ENCODE assay signal across 19 cellular contexts in the genomic region with DNA sequence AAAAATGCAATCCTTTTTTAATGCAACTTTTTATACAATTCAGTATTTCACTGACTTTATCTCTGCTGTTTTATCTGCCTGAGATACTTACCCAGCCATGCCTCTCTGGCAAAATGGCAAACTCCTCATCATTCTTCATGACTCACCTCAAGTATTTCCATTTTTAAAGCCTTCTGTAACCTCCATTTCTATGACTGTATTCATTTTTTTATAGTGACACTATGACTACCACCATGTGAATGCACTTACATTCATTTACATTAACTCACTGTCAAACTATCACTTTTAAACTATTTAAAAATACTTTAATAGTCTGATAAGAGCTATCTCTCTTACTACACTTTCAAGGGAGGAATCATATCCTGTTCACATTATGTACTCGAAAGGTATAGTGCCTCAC.
DNase-seq lines count a peak whose midpoint lies in the region; ATAC-seq, FAIRE-seq and TF ChIP-seq lines count a peak whose summit lies in the region.
"Had no signal": no experiment of that assay in that cellular context is flagged by ENCODE, and none has a peak within 500 bp of the region (broad histone marks: within the 10 kb centered on the region; RNA-seq: fewer than 3 reads in every experiment).

No MANE protein-coding gene starts in this region.

- TF ChIP-seq CTCF in endothelial cell of umbilical vein (IDR thresholded peaks at IDR 0.05; ENCODE audit: extremely low read depth in 1 of 2, insufficient read depth in 1 of 2, low read depth in 1 of 2, low read length in 2 of 2) = no peak
- TF ChIP-seq CTCF in osteoblast (IDR thresholded peaks at IDR 0.05; ENCODE audit: extremely low read depth, low read depth, low read length) = no peak
- no peak for TF ChIP-seq CTCF in natural killer cell (IDR thresholded peaks at IDR 0.05)

- H3K4me1 Mint-ChIP-seq in natural killer cell = no peaks in the 10 kb centered on the region
- H3K4me1 Mint-ChIP-seq in activated CD4-positive, alpha-beta T cell treated with anti-CD3 and anti-CD28 coated beads for 36 hours = no peaks in the 10 kb centered on the region

- H3K27me3 ChIP-seq in endothelial cell of umbilical vein (ENCODE audit: control insufficient read depth in 2 of 2, insufficient read depth in 2 of 2, low read length in 2 of 2) = no peaks in the 10 kb centered on the region
- no peaks in the 10 kb centered on the region for H3K27me3 ChIP-seq in osteoblast (ENCODE audit: insufficient read depth, low read length)
- H3K27me3 ChIP-seq: esophagus squamous epithelium had no signal

- TF ChIP-seq POLR2A in endothelial cell of umbilical vein (IDR thresholded peaks at IDR 0.05; ENCODE audit: low read depth, low read length) = no peak

- no peak overlapping the region for H3K27ac Mint-ChIP-seq in natural killer cell
- H3K27ac Mint-ChIP-seq in activated CD4-positive, alpha-beta T cell treated with anti-CD3 and anti-CD28 coated beads for 36 hours = no peak overlapping the region

- no peak overlapping the region for H3K4me3 Mint-ChIP-seq in natural killer cell
- no peak overlapping the region for H3K4me3 Mint-ChIP-seq in activated CD4-positive, alpha-beta T cell treated with anti-CD3 and anti-CD28 coated beads for 36 hours

- FAIRE-seq in RCC 7860 (lab: Jason Lieb, UNC) = peak; percentile 78
- FAIRE-seq in endothelial cell of umbilical vein (lab: Jason Lieb, UNC) = no peak

- no peaks in the 10 kb centered on the region for H3K9me1 ChIP-seq in endothelial cell of umbilical vein (replicated peaks; ENCODE audit: control insufficient read depth, extremely low read depth, insufficient read depth, low read length)

- POLR2A ChIA-PET in endothelial cell of umbilical vein (lab: Charles Lee) = no interaction called here
- POLR2A ChIA-PET in activated CD4-positive, alpha-beta T cell treated with anti-CD3 and anti-CD28 coated beads for 36 hours (lab: Charles Lee) = interaction anchor here (0.8 kb wide), 1 partner anchor 1031 kb away, joined by 3 read pairs; no protein-coding TSS in a partner anchor

- H3K36me3 ChIP-seq in endothelial cell of umbilical vein (ENCODE audit: control insufficient read depth in 2 of 2, extremely low read depth in 1 of 2, insufficient read depth in 2 of 2, low read length in 2 of 2) (no peaks in the 10 kb centered on the region), osteoblast (ENCODE audit: insufficient read depth, low read length) (no peaks in the 10 kb centered on the region)
- H3K36me3 ChIP-seq: esophagus squamous epithelium had no signal

- no peaks in the 10 kb centered on the region for H3K36me3 Mint-ChIP-seq in natural killer cell
- no peaks in the 10 kb centered on the region for H3K36me3 Mint-ChIP-seq in activated CD4-positive, alpha-beta T cell treated with anti-CD3 and anti-CD28 coated beads for 36 hours (ENCODE audit: low read depth)

- H3K27ac ChIP-seq in endothelial cell of umbilical vein (ENCODE audit: insufficient read depth, low read depth, low read length) (no peak overlapping the region), osteoblast (ENCODE audit: low read depth, low read length) (peak overlapping the region; percentile 49)
- H3K27ac ChIP-seq: C4-2B, esophagus squamous epithelium, psoas muscle, VCaP had no signal

- H2AFZ ChIP-seq in endothelial cell of umbilical vein (ENCODE audit: low read depth, low read length) (no peak overlapping the region), osteoblast (ENCODE audit: low read length) (no peak overlapping the region)

- H3K4me3 ChIP-seq in endothelial cell of umbilical vein (replicated peaks in 1 of 3; ENCODE audit: insufficient read depth in 1 of 3, low read depth in 1 of 3, low read length in 3 of 3) (no peak overlapping the region), osteoblast (ENCODE audit: insufficient read depth, low read length) (no peak overlapping the region)
- H3K4me3 ChIP-seq: esophagus squamous epithelium, psoas muscle had no signal

- intact Hi-C loops in endothelial cell of umbilical vein (cut with micrococcal nuclease) (no loop called here), natural killer cell (cut with micrococcal nuclease) (no loop called here)
- intact Hi-C loops in activated CD4-positive, alpha-beta T cell treated with anti-CD3 and anti-CD28 coated beads for 36 hours (cut with DNase I, micrococcal nuclease) = no loop called here

- H3K79me2 ChIP-seq in endothelial cell of umbilical vein (ENCODE audit: control insufficient read depth, insufficient read depth, low read length) (no peaks in the 10 kb centered on the region), osteoblast (ENCODE audit: insufficient read depth, low read length) (no peaks in the 10 kb centered on the region)

- H3K4me1 ChIP-seq in endothelial cell of umbilical vein (ENCODE audit: control insufficient read depth, extremely low read depth, insufficient read depth, low read length) (no peaks in the 10 kb centered on the region), osteoblast (ENCODE audit: insufficient read depth, low read length) (no peaks in the 10 kb centered on the region)
- H3K4me1 ChIP-seq: esophagus squamous epithelium, psoas muscle had no signal

- BruUV-seq in endothelial cell of umbilical vein (replicated peaks; lab: Mats Ljungman, UMichigan) = no TSS peak

- DNase-seq in EL = peak; percentile 86
- peak; percentile 90 for DNase-seq in RCC 7860 (ENCODE audit: low spot score)
- DNase-seq in endothelial cell of umbilical vein (ENCODE audit: low read depth, low spot score) = peak; percentile 13
- DNase-seq in osteoblast (ENCODE audit: insufficient read length, low spot score, missing footprints) = no peak
- no peak for DNase-seq in natural killer cell
- no peak for DNase-seq in activated CD4-positive, alpha-beta T cell treated with anti-CD3 and anti-CD28 coated beads for 36 hours
- no peak for DNase-seq in NK-92 treated with Interleukin-12 subunit alpha and Interleukin-12 subunit beta, amount 100 ng/mL, for 24 hours (lab: John Stamatoyannopoulos, UW)
- DNase-seq: activated effector memory CD4-positive, alpha-beta T cell treated with Interleukin-2 at 50 U/mL for 16 hours; aorta; esophagus squamous epithelium; left ventricle myocardium superior; NCI-H1930; NCI-H510A treated with DMSO at 0.1 percent for 48 hours; psoas muscle; substantia nigra had no signal

- H3K9ac ChIP-seq in endothelial cell of umbilical vein (replicated peaks; ENCODE audit: extremely low read depth, insufficient read depth, low read length) = no peak overlapping the region

- H3K9me3 ChIP-seq in endothelial cell of umbilical vein (replicated peaks; ENCODE audit: control insufficient read depth, insufficient read depth, low read length) (no peaks in the 10 kb centered on the region), osteoblast (ENCODE audit: low read depth, low read length) (peaks cover 5% of the 10 kb centered on the region)
- H3K9me3 ChIP-seq: psoas muscle had no signal

- H4K20me1 ChIP-seq in endothelial cell of umbilical vein (replicated peaks; ENCODE audit: control insufficient read depth, extremely low read depth, insufficient read depth, low read length) (no peaks in the 10 kb centered on the region), osteoblast (ENCODE audit: insufficient read depth, low read length) (no peaks in the 10 kb centered on the region)

- no peaks in the 10 kb centered on the region for H3K27me3 Mint-ChIP-seq in natural killer cell (ENCODE audit: low read depth in 2 of 2)
- H3K27me3 Mint-ChIP-seq in activated CD4-positive, alpha-beta T cell treated with anti-CD3 and anti-CD28 coated beads for 36 hours = no peaks in the 10 kb centered on the region

- ATAC-seq in natural killer cell (no peak), GM19023 (IDR thresholded peaks at IDR 0.05; ENCODE audit: unreplicated experiment) (no peak)
- no peak for ATAC-seq in activated CD4-positive, alpha-beta T cell treated with anti-CD3 and anti-CD28 coated beads for 36 hours
- ATAC-seq: left ventricle myocardium superior, Panc1, psoas muscle had no signal

- CTCF ChIA-PET in endothelial cell of umbilical vein (lab: Charles Lee) = no interaction called here
- CTCF ChIA-PET in activated CD4-positive, alpha-beta T cell treated with anti-CD3 and anti-CD28 coated beads for 36 hours (lab: Charles Lee) = interaction anchor here (0.6 kb wide), 1 partner anchor 151 kb away, joined by 3 read pairs; no protein-coding TSS in a partner anchor

- dilution Hi-C loops in endothelial cell of umbilical vein (cut with MboI; ENCODE audit: extremely low pct_ligation_motif_present, low sequenced_read_pairs) = no loop called here

- H3K4me2 ChIP-seq in endothelial cell of umbilical vein (ENCODE audit: insufficient read depth, low read length) = no peak overlapping the region
- no peak overlapping the region for H3K4me2 ChIP-seq in osteoblast (ENCODE audit: insufficient read depth, low read length)

- H3K9me3 Mint-ChIP-seq in natural killer cell = peaks cover 10 to 29% of the 10 kb centered on the region in 2 donors
- H3K9me3 Mint-ChIP-seq in activated CD4-positive, alpha-beta T cell treated with anti-CD3 and anti-CD28 coated beads for 36 hours (ENCODE audit: low read depth) = peaks cover 9% of the 10 kb centered on the region

TF ChIP-seq in endothelial cell of umbilical vein, 7 proteins besides CTCF, POLR2A, EP300 and RAD21:
- TF ChIP-seq JUN (IDR thresholded peaks at IDR 0.05; ENCODE audit: borderline replicate concordance, insufficient read depth, insufficient read length, low read depth) = no peak
- TF ChIP-seq FOS (IDR thresholded peaks at IDR 0.05; ENCODE audit: borderline replicate concordance, insufficient read depth, low read length) = peak; percentile 4
- TF ChIP-seq, protein P1, sequence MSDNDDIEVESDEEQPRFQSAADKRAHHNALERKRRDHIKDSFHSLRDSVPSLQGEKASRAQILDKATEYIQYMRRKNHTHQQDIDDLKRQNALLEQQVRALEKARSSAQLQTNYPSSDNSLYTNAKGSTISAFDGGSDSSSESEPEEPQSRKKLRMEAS (IDR thresholded peaks at IDR 0.05; ENCODE audit: insufficient read depth, insufficient read length) = no peak

Comparison
In these comparisons a context has a peak if more than half of its experiments do, and no peak if none do; other contexts are left out.
1. DNase-seq: peak in EL (single experiment), RCC 7860 (single experiment) and endothelial cell of umbilical vein (single experiment); none in osteoblast (single experiment), natural killer cell (single experiment), activated CD4-positive, alpha-beta T cell treated with anti-CD3 and anti-CD28 coated beads for 36 hours (single experiment) and NK-92 treated with Interleukin-12 subunit alpha and Interleukin-12 subunit beta, amount 100 ng/mL, for 24 hours (single experiment).